21 cellular contexts compared by ENCODE assay signal in the genomic region with DNA sequence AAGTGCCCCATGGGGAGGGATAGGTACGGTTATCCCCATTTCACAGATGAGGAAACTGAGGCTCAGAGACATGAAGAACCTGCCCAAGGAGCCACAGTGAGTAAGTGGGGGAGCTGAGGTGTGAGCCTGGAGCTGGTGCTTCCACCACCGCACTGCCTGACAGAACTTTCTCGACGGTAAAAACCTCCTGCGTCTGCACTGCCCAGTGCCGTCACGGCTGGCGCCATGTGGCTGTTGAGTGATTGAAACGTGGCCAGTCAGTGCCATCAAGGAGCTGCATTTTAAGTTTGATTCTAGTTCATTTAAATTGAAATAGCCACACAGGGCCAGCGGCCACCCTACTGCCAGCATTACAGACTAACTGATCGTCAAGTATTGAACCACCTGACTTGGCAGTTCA.
DNase-seq lines count a peak whose midpoint lies in the region; ATAC-seq, FAIRE-seq and TF ChIP-seq lines count a peak whose summit lies in the region.
"Had no signal": no experiment of that assay in that cellular context is flagged by ENCODE, and none has a peak within 500 bp of the region (broad histone marks: within the 10 kb centered on the region; RNA-seq: fewer than 3 reads in every experiment).

No MANE protein-coding gene starts in this region.

- no peaks in the 10 kb centered on the region for H3K27me3 Mint-ChIP-seq in natural killer cell treated with Interleukin-12 subunit alpha and Interleukin-12 subunit beta and Interleukin-15 and Interleukin-18, amount 100 ng/mL, for 72 hours
- H3K27me3 Mint-ChIP-seq in activated CD4-positive, alpha-beta memory T cell treated with anti-CD3 and anti-CD28 coated beads for 36 hours: no peaks in the 10 kb centered on the region
- peaks cover 13% of the 10 kb centered on the region for H3K27me3 Mint-ChIP-seq in stimulated activated memory B cell treated with anti-CD40 and anti-IgM and Interleukin-4, amounts not matched to agents 10 μg/mL and 1 μg/mL and 100 μg/mL, for 72 hours

- in situ Hi-C loops in HepG2 (cut with HindIII; ENCODE audit: extremely low pct_ligation_motif_present, low pct_unique_long_range_greater_than_20kb): no loop called here

- TF ChIP-seq POLR2A in HepG2 (IDR thresholded peaks at IDR 0.05; ENCODE audit: insufficient read depth in 1 of 2, low read depth in 2 of 2, low read length in 2 of 2) (no peak), right lobe of liver (IDR thresholded peaks at IDR 0.05) (no peak), H54 (IDR thresholded peaks at IDR 0.05; ENCODE audit: low read depth, low read length) (no peak)

- TF ChIP-seq CTCF in HepG2 (CRISPR knock-in tag; IDR thresholded peaks at IDR 0.05) (no peak), right lobe of liver (IDR thresholded peaks at IDR 0.05) (no peak), dorsolateral prefrontal cortex (IDR thresholded peaks at IDR 0.05 in 54 of 56, conservative IDR thresholded peaks at IDR 0.05 in 2 of 56; ENCODE audit: low read depth in 1 of 56, partially characterized antibody in 56 of 56) (no peak)

- H3K9me3 ChIP-seq in HepG2 (ENCODE audit: low read length): no peaks in the 10 kb centered on the region
- H3K9me3 ChIP-seq in right lobe of liver: no peaks in the 10 kb centered on the region
- H3K9me3 ChIP-seq: HAP-1 had no signal

- no peak overlapping the region for H3K9ac ChIP-seq in HepG2 (ENCODE audit: insufficient read depth, low read depth, low read length)
- H3K9ac ChIP-seq: GM23248 had no signal

- no peak for TF ChIP-seq RAD21 in HepG2 (CRISPR knock-in tag; IDR thresholded peaks at IDR 0.05)

- peaks cover 14 to 39% of the 10 kb centered on the region in 2 experiments for H3K36me3 ChIP-seq in HepG2 (replicated peaks in 1 of 2; ENCODE audit: control insufficient read depth in 1 of 2, insufficient read depth in 2 of 2, low read length in 2 of 2)
- no peaks in the 10 kb centered on the region for H3K36me3 ChIP-seq in right lobe of liver
- H3K36me3 ChIP-seq: HAP-1 had no signal

- H3K27me3 ChIP-seq in HepG2 (ENCODE audit: control insufficient read depth in 1 of 2, insufficient read depth in 2 of 2, low read length in 2 of 2): no peaks in the 10 kb centered on the region
- H3K27me3 ChIP-seq in right lobe of liver: no peaks in the 10 kb centered on the region
- H3K27me3 ChIP-seq in dorsolateral prefrontal cortex: no peaks in the 10 kb centered on the region

- no peak overlapping the region for H3K4me3 ChIP-seq in HepG2 (replicated peaks in 1 of 3; ENCODE audit: insufficient read depth in 1 of 3, low read depth in 2 of 3, low read length in 3 of 3)
- no peak overlapping the region for H3K4me3 ChIP-seq in right lobe of liver
- peak overlapping the region in 1 of 59 donors; percentile 3 for H3K4me3 ChIP-seq in dorsolateral prefrontal cortex
- H3K4me3 ChIP-seq: GM23248, HAP-1 had no signal

- H2AFZ ChIP-seq in HepG2 (ENCODE audit: low read length): no peak overlapping the region
- H2AFZ ChIP-seq: GM23248 had no signal

- CTCF ChIA-PET in HepG2 (lab: Yijun Ruan, JAX; ENCODE audit: low intra/inter-chr PET ratio, low total read pairs): no interaction called here
- CTCF ChIA-PET in activated CD4-positive, alpha-beta memory T cell treated with anti-CD3 and anti-CD28 coated beads for 36 hours (lab: Charles Lee): no interaction called here

- peaks cover 7% of the 10 kb centered on the region for H3K79me2 ChIP-seq in HepG2 (ENCODE audit: insufficient read depth, low read length)

- H3K4me3 Mint-ChIP-seq in natural killer cell treated with Interleukin-12 subunit alpha and Interleukin-12 subunit beta and Interleukin-15 and Interleukin-18, amount 100 ng/mL, for 72 hours: peak overlapping the region; percentile 2
- no peak overlapping the region for H3K4me3 Mint-ChIP-seq in activated CD4-positive, alpha-beta memory T cell treated with anti-CD3 and anti-CD28 coated beads for 36 hours
- no peak overlapping the region for H3K4me3 Mint-ChIP-seq in stimulated activated memory B cell treated with anti-CD40 and anti-IgM and Interleukin-4, amounts not matched to agents 10 μg/mL and 1 μg/mL and 100 μg/mL, for 72 hours
- H3K4me3 Mint-ChIP-seq: CD8-positive, alpha-beta T cell had no signal

- H3K4me1 Mint-ChIP-seq in natural killer cell treated with Interleukin-12 subunit alpha and Interleukin-12 subunit beta and Interleukin-15 and Interleukin-18, amount 100 ng/mL, for 72 hours (ENCODE audit: low read depth in 2 of 2): peaks cover 21 to 32% of the 10 kb centered on the region in 2 donors
- H3K4me1 Mint-ChIP-seq in activated CD4-positive, alpha-beta memory T cell treated with anti-CD3 and anti-CD28 coated beads for 36 hours (ENCODE audit: low read depth): no peaks in the 10 kb centered on the region
- no peaks in the 10 kb centered on the region for H3K4me1 Mint-ChIP-seq in stimulated activated memory B cell treated with anti-CD40 and anti-IgM and Interleukin-4, amounts not matched to agents 10 μg/mL and 1 μg/mL and 100 μg/mL, for 72 hours

- DNase-seq in HepG2 (ENCODE audit: low spot score): no peak
- no peak for DNase-seq in right lobe of liver
- DNase-seq in dorsolateral prefrontal cortex: no peak
- DNase-seq in natural killer cell treated with Interleukin-12 subunit alpha and Interleukin-12 subunit beta and Interleukin-15 and Interleukin-18, amount 100 ng/mL, for 72 hours (ENCODE audit: low spot score): peak; percentile 15
- no peak for DNase-seq in activated CD4-positive, CD25-positive, alpha-beta regulatory T cell treated with anti-CD3 and anti-CD28 coated beads, Interleukin-2, amount 50 U/mL, for 72 hours
- no peak for DNase-seq in activated CD4-positive, alpha-beta memory T cell treated with anti-CD3 and anti-CD28 coated beads for 36 hours
- DNase-seq in H54 (ENCODE audit: insufficient read length, low spot score): no peak
- DNase-seq: AML-193; CD8-positive, alpha-beta T cell; GM23248; KBM-7; NCI-H1092; NCI-H146; NCI-H226; NCI-H524; NCI-H774; NK-92 treated with Interleukin-12 subunit alpha and Interleukin-12 subunit beta, amount 100 ng/mL, for 24 hours had no signal

- H3K9me3 Mint-ChIP-seq in natural killer cell treated with Interleukin-12 subunit alpha and Interleukin-12 subunit beta and Interleukin-15 and Interleukin-18, amount 100 ng/mL, for 72 hours: no peaks in the 10 kb centered on the region
- no peaks in the 10 kb centered on the region for H3K9me3 Mint-ChIP-seq in activated CD4-positive, alpha-beta memory T cell treated with anti-CD3 and anti-CD28 coated beads for 36 hours
- H3K9me3 Mint-ChIP-seq in stimulated activated memory B cell treated with anti-CD40 and anti-IgM and Interleukin-4, amounts not matched to agents 10 μg/mL and 1 μg/mL and 100 μg/mL, for 72 hours: no peaks in the 10 kb centered on the region
- H3K9me3 Mint-ChIP-seq: CD8-positive, alpha-beta T cell had no signal

- BruUV-seq in HepG2 (replicated peaks; lab: Mats Ljungman, UMichigan): no TSS peak

- H3K36me3 Mint-ChIP-seq in natural killer cell treated with Interleukin-12 subunit alpha and Interleukin-12 subunit beta and Interleukin-15 and Interleukin-18, amount 100 ng/mL, for 72 hours: no peaks in the 10 kb centered on the region
- H3K36me3 Mint-ChIP-seq in activated CD4-positive, alpha-beta memory T cell treated with anti-CD3 and anti-CD28 coated beads for 36 hours: no peaks in the 10 kb centered on the region
- no peaks in the 10 kb centered on the region for H3K36me3 Mint-ChIP-seq in stimulated activated memory B cell treated with anti-CD40 and anti-IgM and Interleukin-4, amounts not matched to agents 10 μg/mL and 1 μg/mL and 100 μg/mL, for 72 hours
- H3K36me3 Mint-ChIP-seq: CD8-positive, alpha-beta T cell had no signal

- FAIRE-seq in HepG2 (lab: Jason Lieb, UNC) (no peak), H54 (lab: Jason Lieb, UNC) (no peak)
- FAIRE-seq: G401.6, GM12892 had no signal

- no peak overlapping the region for H3K27ac Mint-ChIP-seq in natural killer cell treated with Interleukin-12 subunit alpha and Interleukin-12 subunit beta and Interleukin-15 and Interleukin-18, amount 100 ng/mL, for 72 hours
- H3K27ac Mint-ChIP-seq in activated CD4-positive, alpha-beta memory T cell treated with anti-CD3 and anti-CD28 coated beads for 36 hours: no peak overlapping the region
- no peak overlapping the region for H3K27ac Mint-ChIP-seq in stimulated activated memory B cell treated with anti-CD40 and anti-IgM and Interleukin-4, amounts not matched to agents 10 μg/mL and 1 μg/mL and 100 μg/mL, for 72 hours
- H3K27ac Mint-ChIP-seq: CD8-positive, alpha-beta T cell had no signal

- H3K4me1 ChIP-seq in HepG2 (ENCODE audit: insufficient read depth, low read length) (0 out of 2 replicates have a peak, but pooled peaks cover 5% of the 10 kb centered on the region), right lobe of liver (no peaks in the 10 kb centered on the region)
- H3K4me1 ChIP-seq: HAP-1 had no signal

- intact Hi-C loops in HepG2 (cut with micrococcal nuclease; ENCODE audit: unreplicated experiment): no loop called here
- intact Hi-C loops in right lobe of liver (cut with DNase I): no loop called here
- intact Hi-C loops in dorsolateral prefrontal cortex (cut with DNase I): loop anchor here in 1 of 2 donors (5.0 kb wide), 1 partner anchor 39 kb away; no protein-coding TSS in a partner anchor
- intact Hi-C loops in activated CD4-positive, alpha-beta memory T cell treated with anti-CD3 and anti-CD28 coated beads for 36 hours (cut with micrococcal nuclease): no loop called here

- TF ChIP-seq EP300 in HepG2 (IDR thresholded peaks at IDR 0.05; ENCODE audit: low read depth in 2 of 2, low read length in 2 of 2) (no peak), HepG2 (CRISPR knock-in tag; IDR thresholded peaks at IDR 0.05; ENCODE audit: borderline replicate concordance) (no peak)

- 96% methylated on average over 11 of the region's 11 CpGs for WGBS in HepG2 (ENCODE audit: low lambda C conversion rate)
- WGBS in right lobe of liver (ENCODE audit: insufficient coverage, low coverage, low lambda C conversion rate, missing lambda C conversion rate): 96% methylated on average over 4 of the region's 11 CpGs

- no peak for ATAC-seq in HepG2
- ATAC-seq in right lobe of liver: no peak
- peak in 1 of 2 donors; percentile 20 for ATAC-seq in natural killer cell treated with Interleukin-12 subunit alpha and Interleukin-12 subunit beta and Interleukin-15 and Interleukin-18, amount 100 ng/mL, for 72 hours
- no peak for ATAC-seq in stimulated activated memory B cell treated with anti-CD40 and anti-IgM and Interleukin-4, amounts not matched to agents 10 μg/mL and 1 μg/mL and 100 μg/mL, for 72 hours
- ATAC-seq: CD8-positive, alpha-beta T cell had no signal

- H3K4me2 ChIP-seq in HepG2 (ENCODE audit: low read depth, low read length): no peak overlapping the region

- H4K20me1 ChIP-seq in HepG2 (ENCODE audit: insufficient read depth, low read length): peaks cover 10% of the 10 kb centered on the region; the same call in 1 of the 2 replicates

- H3K27ac ChIP-seq in HepG2 (ENCODE audit: extremely low read length, insufficient read depth, low read length) (no peak overlapping the region), right lobe of liver (no peak overlapping the region), dorsolateral prefrontal cortex (peak overlapping the region in 57 of 59 donors; percentile 4 to 93 (median 77))
- H3K27ac ChIP-seq: GM23248 had no signal

- POLR2A ChIA-PET in HepG2 (lab: Yijun Ruan, JAX): no interaction called here
- POLR2A ChIA-PET in activated CD4-positive, alpha-beta memory T cell treated with anti-CD3 and anti-CD28 coated beads for 36 hours (lab: Charles Lee): no interaction called here

TF ChIP-seq in HepG2, 621 proteins besides CTCF, POLR2A, EP300 and RAD21 (continues in another document):
- TF ChIP-seq DNMT1 (CRISPR knock-in tag; IDR thresholded peaks at IDR 0.05): no peak

Comparison
In these comparisons a context has a peak if more than half of its experiments do, and no peak if none do; other contexts are left out.
1. H3K27ac ChIP-seq: peak in dorsolateral prefrontal cortex (57 of 59); none in HepG2 (single experiment) and right lobe of liver (0 of 3).